Comparison of ENCODE assay signal across 18 cellular contexts in genomic region chr17:56153215-56153614, GRCh38. TPM values are rescaled to one million over a fixed set of nuclear protein-coding genes. Genes with fewer than 3 reads are reported as not detected.
"Had no signal": no experiment of that assay in that cellular context is flagged by ENCODE, and none has a peak within 500 bp of the region (broad histone marks: within the 10 kb centered on the region; RNA-seq: fewer than 3 reads in every experiment).

A gene with protein sequence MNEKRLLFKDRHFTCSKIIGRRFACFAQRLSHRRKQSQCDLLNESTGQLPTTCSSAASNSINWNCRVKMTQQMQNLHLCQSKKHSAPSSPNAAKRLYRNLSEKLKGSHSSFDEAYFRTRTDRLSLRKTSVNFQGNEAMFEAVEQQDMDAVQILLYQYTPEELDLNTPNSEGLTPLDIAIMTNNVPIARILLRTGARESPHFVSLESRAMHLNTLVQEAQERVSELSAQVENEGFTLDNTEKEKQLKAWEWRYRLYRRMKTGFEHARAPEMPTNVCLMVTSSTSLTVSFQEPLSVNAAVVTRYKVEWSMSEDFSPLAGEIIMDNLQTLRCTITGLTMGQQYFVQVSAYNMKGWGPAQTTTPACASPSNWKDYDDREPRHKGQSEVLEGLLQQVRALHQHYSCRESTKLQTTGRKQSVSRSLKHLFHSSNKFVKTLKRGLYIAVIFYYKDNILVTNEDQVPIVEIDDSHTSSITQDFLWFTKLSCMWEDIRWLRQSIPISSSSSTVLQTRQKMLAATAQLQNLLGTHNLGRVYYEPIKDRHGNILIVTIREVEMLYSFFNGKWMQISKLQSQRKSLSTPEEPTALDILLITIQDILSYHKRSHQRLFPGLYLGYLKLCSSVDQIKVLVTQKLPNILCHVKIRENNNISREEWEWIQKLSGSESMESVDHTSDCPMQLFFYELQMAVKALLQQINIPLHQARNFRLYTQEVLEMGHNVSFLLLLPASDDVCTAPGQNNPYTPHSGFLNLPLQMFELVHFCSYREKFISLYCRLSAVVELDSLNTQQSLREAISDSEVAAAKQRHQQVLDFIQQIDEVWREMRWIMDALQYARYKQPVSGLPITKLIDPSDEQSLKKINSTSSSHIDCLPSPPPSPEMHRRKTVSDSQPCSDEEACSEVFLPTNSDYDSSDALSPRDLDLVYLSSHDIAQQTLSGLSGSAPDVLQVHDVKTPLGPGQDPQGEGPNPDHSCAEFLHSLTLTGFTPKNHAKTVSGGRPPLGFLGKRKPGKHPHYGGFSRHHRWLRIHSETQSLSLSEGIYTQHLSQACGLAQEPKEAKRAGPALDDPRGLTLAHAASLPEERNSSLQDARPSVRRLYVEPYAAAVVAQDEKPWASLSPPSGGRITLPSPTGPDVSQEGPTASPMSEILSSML (plus strand): TSS chr17:56153475. CDS start chr17:56212668, 59,193 bp downstream.

- ATAC-seq: foreskin keratinocyte, heart left ventricle, left lung, T-helper 17 cell, WTC11 had no signal

- H3K9me3 ChIP-seq: heart left ventricle, left lung, right atrium auricular region, tibial nerve had no signal

- H3K27ac ChIP-seq: brain microvascular endothelial cell, foreskin keratinocyte, heart left ventricle, left lung, parathyroid adenoma, right atrium auricular region, tibial nerve had no signal

- H3K4me1 ChIP-seq: foreskin keratinocyte, heart left ventricle, left lung, right atrium auricular region, tibial nerve had no signal

- FAIRE-seq: small intestine had no signal

- H3K9ac ChIP-seq: parathyroid adenoma had no signal

- H3K36me3 Mint-ChIP-seq: WTC11 had no signal

- H3K27me3 ChIP-seq: brain microvascular endothelial cell, foreskin keratinocyte, heart left ventricle, left lung, right atrium auricular region, tibial nerve had no signal

- H3K27ac Mint-ChIP-seq: activated CD4-positive, alpha-beta T cell treated with anti-CD3 and anti-CD28 coated beads, Interleukin-2, amount 10 ng/mL, durations not matched to agents 24 days and 14 days; activated T-helper 2 cell treated with anti-CD3 and anti-CD28 coated beads, Interferon-gamma antibody, Interleukin-2, Interleukin-4, amounts not matched to agents 10 μg/mL and 5 μg/mL and 100 μg/mL, durations not matched to agents 14 hours and 24 hours and 36 hours; T-helper 17 cell; WTC11 had no signal

- H3K4me1 Mint-ChIP-seq: activated CD4-positive, alpha-beta T cell treated with anti-CD3 and anti-CD28 coated beads, Interleukin-2, amount 10 ng/mL, durations not matched to agents 24 days and 14 days; T-helper 17 cell had no signal

- H2AFZ ChIP-seq: parathyroid adenoma had no signal

- DNase-seq: activated CD4-positive, alpha-beta T cell treated with anti-CD3 and anti-CD28 coated beads, Interleukin-2, amount 10 ng/mL, durations not matched to agents 24 days and 14 days; activated CD8-positive, alpha-beta memory T cell treated with anti-CD3 and anti-CD28 coated beads for 24 hours; activated naive CD4-positive, alpha-beta T cell treated with anti-CD3 and anti-CD28 coated beads, Interleukin-2, amount 50 U/mL, for 16 hours; activated T-cell treated with anti-CD3 and anti-CD28 coated beads for 4 hours; brain microvascular endothelial cell; foreskin keratinocyte; heart left ventricle; islet precursor cell; left lung; mesenchymal stem cell; small intestine; T-helper 17 cell had no signal

- H3K9me3 Mint-ChIP-seq: activated CD4-positive, alpha-beta T cell treated with anti-CD3 and anti-CD28 coated beads, Interleukin-2, amount 10 ng/mL, durations not matched to agents 24 days and 14 days; activated T-helper 2 cell treated with anti-CD3 and anti-CD28 coated beads, Interferon-gamma antibody, Interleukin-2, Interleukin-4, amounts not matched to agents 10 μg/mL and 5 μg/mL and 100 μg/mL, durations not matched to agents 14 hours and 24 hours and 36 hours; WTC11 had no signal

- H3K36me3 ChIP-seq: brain microvascular endothelial cell, heart left ventricle, left lung, right atrium auricular region, tibial nerve had no signal

- H3K4me3 Mint-ChIP-seq: activated CD4-positive, alpha-beta T cell treated with anti-CD3 and anti-CD28 coated beads, Interleukin-2, amount 10 ng/mL, durations not matched to agents 24 days and 14 days; T-helper 17 cell; WTC11 had no signal

- H3K79me2 ChIP-seq: parathyroid adenoma had no signal

- H3K4me3 ChIP-seq: heart left ventricle, left lung, right atrium auricular region, tibial nerve had no signal

RNA-seq across cellular contexts. Expression of the gene that starts here (rescaled TPM):
- total RNA-seq: activated CD4-positive, alpha-beta T cell treated with anti-CD3 and anti-CD28 coated beads, Interleukin-2, amount 10 ng/mL, durations not matched to agents 24 days and 14 days; activated T-helper 2 cell treated with anti-CD3 and anti-CD28 coated beads, Interferon-gamma antibody, Interleukin-2, Interleukin-4, amounts not matched to agents 10 μg/mL and 5 μg/mL and 100 μg/mL, durations not matched to agents 14 hours and 24 hours and 36 hours; dermis microvascular lymphatic vessel endothelial cell; foreskin keratinocyte; heart left ventricle; T-helper 17 cell had no signal
- polyA plus RNA-seq: foreskin keratinocyte, heart left ventricle had no signal
